Comparison of ENCODE assay signal across 13 cellular contexts in the genomic region with DNA sequence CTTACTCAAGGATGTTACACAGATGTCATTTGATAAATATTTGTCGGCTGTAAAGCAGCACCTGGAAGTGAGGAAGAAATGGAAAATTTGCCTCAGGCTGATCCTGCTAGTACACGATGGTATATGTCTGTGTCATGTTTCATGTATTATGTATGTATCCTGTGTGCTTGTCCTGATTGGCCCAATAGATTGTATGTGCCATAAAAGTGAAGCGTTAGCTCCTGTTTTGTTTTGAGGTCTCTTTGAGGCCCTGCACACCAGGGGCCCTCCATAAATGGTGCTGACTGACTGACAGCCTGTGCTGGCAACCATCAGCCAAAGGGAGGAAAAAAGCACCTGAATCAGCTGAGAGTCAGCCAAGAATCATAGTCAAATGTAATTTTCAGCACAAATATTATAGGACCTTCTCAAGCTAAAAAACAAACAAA. TPM values are rescaled to one million over a fixed set of nuclear protein-coding genes. Genes with fewer than 3 reads are reported as not detected.
DNase-seq lines count a peak whose midpoint lies in the region; ATAC-seq, FAIRE-seq and TF ChIP-seq lines count a peak whose summit lies in the region.
"Had no signal": no experiment of that assay in that cellular context is flagged by ENCODE, and none has a peak within 500 bp of the region (broad histone marks: within the 10 kb centered on the region; RNA-seq: fewer than 3 reads in every experiment).

No MANE protein-coding gene starts in this region.

- no peaks in the 10 kb centered on the region for H3K36me3 ChIP-seq in GM23338 (ENCODE audit: insufficient read depth)
- H3K36me3 ChIP-seq: ovary had no signal

- H3K4me3 Mint-ChIP-seq in GM23338 (no peak overlapping the region), mesothelial cell of epicardium (no peak overlapping the region)
- H3K4me3 Mint-ChIP-seq in activated T-helper 17 cell treated with anti-CD3 and anti-CD28 coated beads, Interleukin-2, amount 50 U/mL, for 72 hours = no peak overlapping the region

- H3K4me1 Mint-ChIP-seq in GM23338 (peaks cover 7% of the 10 kb centered on the region; the same call in 2 of the 3 replicates), mesothelial cell of epicardium (peaks cover 18% of the 10 kb centered on the region)
- H3K4me1 Mint-ChIP-seq in activated T-helper 17 cell treated with anti-CD3 and anti-CD28 coated beads, Interleukin-2, amount 50 U/mL, for 72 hours = peaks cover 9% of the 10 kb centered on the region

- TF ChIP-seq CTCF in GM23338 (conservative IDR thresholded peaks at IDR 0.05; ENCODE audit: low read depth in 2 of 2) (no peak), mesothelial cell of epicardium (IDR thresholded peaks at IDR 0.05; ENCODE audit: unreplicated experiment) (no peak)

- H3K27me3 Mint-ChIP-seq in GM23338 (ENCODE audit: insufficient read depth, low read depth, poor library complexity) (no peaks in the 10 kb centered on the region), mesothelial cell of epicardium (ENCODE audit: low read depth) (no peaks in the 10 kb centered on the region)
- no peaks in the 10 kb centered on the region for H3K27me3 Mint-ChIP-seq in activated T-helper 17 cell treated with anti-CD3 and anti-CD28 coated beads, Interleukin-2, amount 50 U/mL, for 72 hours

- H3K27me3 ChIP-seq in GM23338 (ENCODE audit: insufficient read depth) = no peaks in the 10 kb centered on the region
- H3K27me3 ChIP-seq: ovary had no signal

- H3K79me2 ChIP-seq in GM23338 (replicated peaks; ENCODE audit: insufficient read depth) = no peaks in the 10 kb centered on the region

- no peak overlapping the region for H2AFZ ChIP-seq in GM23338

- DNase-seq in COLO668 (lab: John Stamatoyannopoulos, UW; ENCODE audit: unreplicated experiment) = peak; percentile 7
- no peak for DNase-seq in GM23338 (ENCODE audit: low spot score)
- DNase-seq in mesothelial cell of epicardium (ENCODE audit: low spot score in 2 of 2, unreplicated experiment in 2 of 2) = no peak
- DNase-seq in RCC 7860 (ENCODE audit: low spot score) = no peak
- no peak for DNase-seq in DMS 273 treated with DMSO at 0.1 percent for 48 hours (lab: John Stamatoyannopoulos, UW)
- no peak for DNase-seq in superior temporal gyrus (ENCODE audit: extremely low spot score)
- DNase-seq: activated CD4-positive, alpha-beta T cell treated with anti-CD3 and anti-CD28 coated beads, Interleukin-2, amount 50 U/mL, for 1 hour; DND-41; NK-92 treated with Interleukin-12 subunit alpha and Interleukin-12 subunit beta, amount 100 ng/mL, for 24 hours had no signal

- peak; percentile 45 for ATAC-seq in GM23338
- no peak for ATAC-seq in activated T-helper 17 cell treated with anti-CD3 and anti-CD28 coated beads, Interleukin-2, amount 50 U/mL, for 72 hours (replicated peaks)
- no peak for ATAC-seq in HG03439 (IDR thresholded peaks at IDR 0.05; ENCODE audit: unreplicated experiment)

- no peak overlapping the region for H3K4me2 ChIP-seq in GM23338

- no peaks in the 10 kb centered on the region for H3K4me1 ChIP-seq in GM23338 (ENCODE audit: insufficient read depth)

- no peak overlapping the region for H3K27ac ChIP-seq in GM23338 (ENCODE audit: low read depth)
- H3K27ac ChIP-seq: coronary artery had no signal

- H3K36me3 Mint-ChIP-seq in GM23338 (ENCODE audit: low read depth) (no peaks in the 10 kb centered on the region), mesothelial cell of epicardium (no peaks in the 10 kb centered on the region)
- peaks cover 24% of the 10 kb centered on the region for H3K36me3 Mint-ChIP-seq in activated T-helper 17 cell treated with anti-CD3 and anti-CD28 coated beads, Interleukin-2, amount 50 U/mL, for 72 hours (ENCODE audit: low read depth)

- H4K20me1 ChIP-seq in GM23338 (replicated peaks; ENCODE audit: insufficient read depth) = no peaks in the 10 kb centered on the region

- H3K9me3 Mint-ChIP-seq in GM23338 (no peaks in the 10 kb centered on the region), mesothelial cell of epicardium (no peaks in the 10 kb centered on the region)
- H3K9me3 Mint-ChIP-seq in activated T-helper 17 cell treated with anti-CD3 and anti-CD28 coated beads, Interleukin-2, amount 50 U/mL, for 72 hours = no peaks in the 10 kb centered on the region

- H3K4me3 ChIP-seq in GM23338 = no peak overlapping the region
- H3K4me3 ChIP-seq: coronary artery, ovary had no signal

- FAIRE-seq in RCC 7860 (lab: Jason Lieb, UNC) = no peak

- no peaks in the 10 kb centered on the region for H3K9me2 ChIP-seq in GM23338 (ENCODE audit: insufficient read depth)

- no peaks in the 10 kb centered on the region for H3F3A ChIP-seq in GM23338 (replicated peaks; ENCODE audit: low read depth)

- H3K27ac Mint-ChIP-seq in GM23338 (no peak overlapping the region; the same call in 1 of the 2 replicates), mesothelial cell of epicardium (peak overlapping the region; percentile 47)
- H3K27ac Mint-ChIP-seq in activated T-helper 17 cell treated with anti-CD3 and anti-CD28 coated beads, Interleukin-2, amount 50 U/mL, for 72 hours = peak overlapping the region; percentile 28

TF ChIP-seq in GM23338, 12 proteins besides CTCF, POLR2A, EP300 and RAD21:
- TF ChIP-seq NANOG (IDR thresholded peaks at IDR 0.05; ENCODE audit: borderline replicate concordance) (no peak), EZH2phosphoT487 (IDR thresholded peaks at IDR 0.05; ENCODE audit: unreplicated experiment) (no peak)
- TF ChIP-seq, protein P1, sequence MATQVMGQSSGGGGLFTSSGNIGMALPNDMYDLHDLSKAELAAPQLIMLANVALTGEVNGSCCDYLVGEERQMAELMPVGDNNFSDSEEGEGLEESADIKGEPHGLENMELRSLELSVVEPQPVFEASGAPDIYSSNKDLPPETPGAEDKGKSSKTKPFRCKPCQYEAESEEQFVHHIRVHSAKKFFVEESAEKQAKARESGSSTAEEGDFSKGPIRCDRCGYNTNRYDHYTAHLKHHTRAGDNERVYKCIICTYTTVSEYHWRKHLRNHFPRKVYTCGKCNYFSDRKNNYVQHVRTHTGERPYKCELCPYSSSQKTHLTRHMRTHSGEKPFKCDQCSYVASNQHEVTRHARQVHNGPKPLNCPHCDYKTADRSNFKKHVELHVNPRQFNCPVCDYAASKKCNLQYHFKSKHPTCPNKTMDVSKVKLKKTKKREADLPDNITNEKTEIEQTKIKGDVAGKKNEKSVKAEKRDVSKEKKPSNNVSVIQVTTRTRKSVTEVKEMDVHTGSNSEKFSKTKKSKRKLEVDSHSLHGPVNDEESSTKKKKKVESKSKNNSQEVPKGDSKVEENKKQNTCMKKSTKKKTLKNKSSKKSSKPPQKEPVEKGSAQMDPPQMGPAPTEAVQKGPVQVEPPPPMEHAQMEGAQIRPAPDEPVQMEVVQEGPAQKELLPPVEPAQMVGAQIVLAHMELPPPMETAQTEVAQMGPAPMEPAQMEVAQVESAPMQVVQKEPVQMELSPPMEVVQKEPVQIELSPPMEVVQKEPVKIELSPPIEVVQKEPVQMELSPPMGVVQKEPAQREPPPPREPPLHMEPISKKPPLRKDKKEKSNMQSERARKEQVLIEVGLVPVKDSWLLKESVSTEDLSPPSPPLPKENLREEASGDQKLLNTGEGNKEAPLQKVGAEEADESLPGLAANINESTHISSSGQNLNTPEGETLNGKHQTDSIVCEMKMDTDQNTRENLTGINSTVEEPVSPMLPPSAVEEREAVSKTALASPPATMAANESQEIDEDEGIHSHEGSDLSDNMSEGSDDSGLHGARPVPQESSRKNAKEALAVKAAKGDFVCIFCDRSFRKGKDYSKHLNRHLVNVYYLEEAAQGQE (IDR thresholded peaks at IDR 0.05; ENCODE audit: unreplicated experiment) = no peak

RNA-seq across cellular contexts. Expression of a gene that starts 11.8 kb away (rescaled TPM):
- 8.3 and 8.5 TPM in 2 replicates for total RNA-seq in GM23338 (2014; rRNA removed; shearing (Covaris generic))
- polyA plus RNA-seq in GM23338 (2016; fragmentation: Nextera tagmentation; extraction: Ambion mirVana) = 1.2 and 1.6 TPM in 2 replicates
- 10 to 100 TPM; 45.0 to 52.7 TPM for total RNA-seq in activated T-helper 17 cell treated with anti-CD3 and anti-CD28 coated beads, Interleukin-2, amount 50 U/mL, for 72 hours
- total RNA-seq in mesothelial cell of epicardium = 35.4 to 37.3 TPM (median 35.6 TPM) in 3 replicates

RNA-seq across cellular contexts. Expression of a gene that starts 47.7 kb away (rescaled TPM):
- total RNA-seq in GM23338 (2014; rRNA removed; shearing (Covaris generic)) = not detected in 2 replicates
- polyA plus RNA-seq in GM23338 (2016; fragmentation: Nextera tagmentation; extraction: Ambion mirVana) = 0.73 TPM in 1 of 2 replicates, not detected in the other
- 10 to 100 TPM; 37.2 to 74.0 TPM for total RNA-seq in activated T-helper 17 cell treated with anti-CD3 and anti-CD28 coated beads, Interleukin-2, amount 50 U/mL, for 72 hours
- 0.47 to 0.74 TPM (median 0.68 TPM) in 3 replicates for total RNA-seq in mesothelial cell of epicardium

Comparison
In these comparisons a context has a peak if more than half of its experiments do, and no peak if none do; other contexts are left out.
1. RNA of a gene that starts 47.7 kb away (total RNA-seq): 37.2 to 74.0 TPM in activated T-helper 17 cell treated with anti-CD3 and anti-CD28 coated beads, Interleukin-2, amount 50 U/mL, for 72 hours; not detected in GM23338 and 0.47 to 0.74 TPM in mesothelial cell of epicardium; every median in the first group is over 10 times any median in the second.